8 cellular contexts compared by ENCODE assay signal in genomic region chr19:43425567-43426392, GRCh38. TPM values are rescaled to one million over a fixed set of nuclear protein-coding genes. Genes with fewer than 3 reads are reported as not detected.
DNase-seq lines count a peak whose midpoint lies in the region; ATAC-seq and TF ChIP-seq lines count a peak whose summit lies in the region.

No MANE protein-coding gene starts in this region.

- peak; percentile 46 for DNase-seq in A172 (ENCODE audit: low spot score)
- DNase-seq in GM13976 (ENCODE audit: low spot score): no peak
- DNase-seq in RKO (ENCODE audit: low spot score): peak; percentile 52
- peak; percentile 24 for DNase-seq in glomerular visceral epithelial cell (ENCODE audit: extremely low spot score)
- no peak for DNase-seq in NCI-H524 treated with DMSO at 0.1 percent for 48 hours (lab: John Stamatoyannopoulos, UW)
- no peak for DNase-seq in effector memory CD4-positive, alpha-beta T cell

- no peaks in the 10 kb centered on the region for H3K9me3 ChIP-seq in effector memory CD4-positive, alpha-beta T cell (ENCODE audit: control insufficient read depth, low read length)

- H3K4me1 ChIP-seq in effector memory CD4-positive, alpha-beta T cell (ENCODE audit: control insufficient read depth, insufficient read depth, low read length, poor library complexity, severe bottlenecking): no peaks in the 10 kb centered on the region

- H3K36me3 ChIP-seq in effector memory CD4-positive, alpha-beta T cell (ENCODE audit: control insufficient read depth, insufficient read depth, low read length): no peaks in the 10 kb centered on the region

- no peak overlapping the region for H3K4me3 ChIP-seq in effector memory CD4-positive, alpha-beta T cell (ENCODE audit: insufficient read depth, low read depth, low read length, poor library complexity, severe bottlenecking)

- in situ Hi-C loops in GM13976 (cut with MboI; ENCODE audit: low sequenced_read_pairs, unreplicated experiment): no loop called here

- H3K27ac ChIP-seq in effector memory CD4-positive, alpha-beta T cell (ENCODE audit: insufficient read depth, low read length, poor library complexity, severe bottlenecking): no peak overlapping the region

- H3K27me3 ChIP-seq in effector memory CD4-positive, alpha-beta T cell (replicated peaks; ENCODE audit: control insufficient read depth, insufficient read depth, low read length, poor library complexity, severe bottlenecking): no peaks in the 10 kb centered on the region

- ATAC-seq in HG02588 (IDR thresholded peaks at IDR 0.05; ENCODE audit: unreplicated experiment) (no peak), GM18870 (IDR thresholded peaks at IDR 0.05; ENCODE audit: unreplicated experiment) (no peak)

- peak; percentile 14 for TF ChIP-seq CTCF in GM13976 (IDR thresholded peaks at IDR 0.05; ENCODE audit: borderline replicate concordance, control extremely low read depth, extremely low read depth, insufficient read depth, missing control alignments)

RNA-seq across cellular contexts. Expression of gene TEX101, which starts 11.1 kb away (rescaled TPM):
- not detected in 2 replicates for total RNA-seq in A172 (2014; rRNA removed; shearing (Covaris generic))

RNA-seq across cellular contexts. Expression of gene LYPD3, which starts 39.6 kb away (rescaled TPM):
- total RNA-seq in A172 (2014; rRNA removed; shearing (Covaris generic)): 0.43 TPM in 1 of 2 replicates, not detected in the other

Comparison
In these comparisons a context has a peak if more than half of its experiments do, and no peak if none do; other contexts are left out.
1. DNase-seq: peak in A172 (single experiment), RKO (single experiment) and glomerular visceral epithelial cell (single experiment); none in GM13976 (single experiment), NCI-H524 treated with DMSO at 0.1 percent for 48 hours (single experiment) and effector memory CD4-positive, alpha-beta T cell (0 of 3).